27 cellular contexts compared by ENCODE assay signal in genomic region chr14:102616799-102617198, GRCh38. TPM values are rescaled to one million over a fixed set of nuclear protein-coding genes. Genes with fewer than 3 reads are reported as not detected.
A peak's percentile ranks its signal among the peaks of the same experiment; 100 is the strongest.
DNase-seq lines count a peak whose midpoint lies in the region; ATAC-seq, FAIRE-seq and TF ChIP-seq lines count a peak whose summit lies in the region.
"Had no signal": no experiment of that assay in that cellular context is flagged by ENCODE, and none has a peak within 500 bp of the region (broad histone marks: within the 10 kb centered on the region; RNA-seq: fewer than 3 reads in every experiment).

No MANE protein-coding gene starts in this region.

- no peaks in the 10 kb centered on the region for H3K27me3 ChIP-seq in suprapubic skin
- H3K27me3 ChIP-seq: uterus had no signal

- ATAC-seq in left lobe of liver = peak; percentile 55
- ATAC-seq in GM19397 (IDR thresholded peaks at IDR 0.05; ENCODE audit: unreplicated experiment) = no peak
- ATAC-seq: activated naive CD4-positive, alpha-beta T cell treated with anti-CD3 and anti-CD28 coated beads, Interleukin-2, amount 50 U/mL, for 72 hours; activated T-cell treated with anti-CD3 and anti-CD28 coated beads, Interleukin-2, amount 50 U/mL, for 4 hours; left colon had no signal

- FAIRE-seq in GM12892 (lab: Jason Lieb, UNC) = peak; percentile 65
- FAIRE-seq: TTC549 had no signal

- no peak for TF ChIP-seq CTCF in suprapubic skin (IDR thresholded peaks at IDR 0.05)

- no peak for TF ChIP-seq POLR2A in GM12892 (IDR thresholded peaks at IDR 0.05; ENCODE audit: low read depth, low read length)
- TF ChIP-seq POLR2A in suprapubic skin (IDR thresholded peaks at IDR 0.05) = no peak

- H3K36me3 ChIP-seq in suprapubic skin = no peaks in the 10 kb centered on the region
- H3K36me3 ChIP-seq: uterus had no signal

- H3K27ac ChIP-seq in suprapubic skin = peak overlapping the region; percentile 20
- H3K27ac ChIP-seq: PC-9, uterus had no signal

- no peak overlapping the region for H3K4me3 ChIP-seq in suprapubic skin
- H3K4me3 ChIP-seq: PC-9, uterus had no signal

- H3K4me1 ChIP-seq in suprapubic skin = peaks cover 7% of the 10 kb centered on the region
- H3K4me1 ChIP-seq: uterus had no signal

- DNase-seq in GM12892 (ENCODE audit: insufficient read length) (no peak), amniotic epithelial cell (ENCODE audit: low read depth) (peak; percentile 37), left lobe of liver (ENCODE audit: low spot score) (no peak), suprapubic skin (ENCODE audit: low spot score in 2 of 2) (no peak), activated gamma-delta T cell treated with Interleukin-2 at 50 U/mL for 16 hours (no peak), NCI-H524 treated with DMSO at 0.1 percent for 48 hours (lab: John Stamatoyannopoulos, UW) (no peak)
- DNase-seq: activated CD4-positive, alpha-beta T cell treated with anti-CD3 and anti-CD28 coated beads for 1 hour; activated T-cell treated with anti-CD3 and anti-CD28 coated beads, Interleukin-2, amount 50 U/mL, for 4 hours; AML-193; COR-L47; DMS79; effector CD8-positive, alpha-beta T cell; erythroblast; glutamatergic neuron; GOT3; left colon; NCI-H1092; NCI-H2029; NCI-H2227 treated with DMSO at 0.1 percent for 48 hours; PC-9; posterior cingulate gyrus; SHP77 treated with DMSO at 0.1 percent for 48 hours; T-helper 1 cell had no signal

- no peak for TF ChIP-seq EP300 in suprapubic skin (IDR thresholded peaks at IDR 0.05)

- H3K9me3 ChIP-seq in suprapubic skin = no peaks in the 10 kb centered on the region
- H3K9me3 ChIP-seq: uterus had no signal

- WGBS in suprapubic skin = 54% methylated on average over 3 of the region's 3 CpGs

RNA-seq across cellular contexts. Expression of gene RCOR1, which starts 24.4 kb away (rescaled TPM):
- polyA plus RNA-seq in GM12892 (2012; ENCODE audit: missing spikeins) = 5.3 TPM
- total RNA-seq in left lobe of liver (8.9 TPM), suprapubic skin (10 to 100 TPM; 20.6 to 27.7 (median 24.8) TPM)
